1 cellular context compared by ENCODE assay signal in genomic region chr1:92029241-92029922, GRCh38.
TF ChIP-seq lines count a peak whose summit lies in the region.

No MANE protein-coding gene starts in this region.

TF ChIP-seq in HepG2, 621 proteins besides CTCF, POLR2A, EP300 and RAD21:
- TF ChIP-seq SOX5 (CRISPR knock-in tag; IDR thresholded peaks at IDR 0.05; ENCODE audit: borderline replicate concordance) = no peak
- no peak for TF ChIP-seq IKZF4 (CRISPR knock-in tag; IDR thresholded peaks at IDR 0.05; ENCODE audit: borderline replicate concordance, low read depth, not compliant biosample characterization)
- no peak for TF ChIP-seq THAP11 (CRISPR knock-in tag; IDR thresholded peaks at IDR 0.05)
- TF ChIP-seq FOXM1 (CRISPR knock-in tag; IDR thresholded peaks at IDR 0.05) = no peak
- TF ChIP-seq ZBTB2 (CRISPR knock-in tag; IDR thresholded peaks at IDR 0.05; ENCODE audit: low read depth) = no peak
- no peak for TF ChIP-seq ZNF136 (CRISPR knock-in tag; IDR thresholded peaks at IDR 0.05; ENCODE audit: low read depth)
- TF ChIP-seq AFF4 (CRISPR knock-in tag; IDR thresholded peaks at IDR 0.05) = no peak
- TF ChIP-seq ZBTB44 (CRISPR knock-in tag; IDR thresholded peaks at IDR 0.05) = no peak
- TF ChIP-seq ZFP41 (CRISPR knock-in tag; IDR thresholded peaks at IDR 0.05; ENCODE audit: borderline replicate concordance) = no peak
- TF ChIP-seq, protein P1, sequence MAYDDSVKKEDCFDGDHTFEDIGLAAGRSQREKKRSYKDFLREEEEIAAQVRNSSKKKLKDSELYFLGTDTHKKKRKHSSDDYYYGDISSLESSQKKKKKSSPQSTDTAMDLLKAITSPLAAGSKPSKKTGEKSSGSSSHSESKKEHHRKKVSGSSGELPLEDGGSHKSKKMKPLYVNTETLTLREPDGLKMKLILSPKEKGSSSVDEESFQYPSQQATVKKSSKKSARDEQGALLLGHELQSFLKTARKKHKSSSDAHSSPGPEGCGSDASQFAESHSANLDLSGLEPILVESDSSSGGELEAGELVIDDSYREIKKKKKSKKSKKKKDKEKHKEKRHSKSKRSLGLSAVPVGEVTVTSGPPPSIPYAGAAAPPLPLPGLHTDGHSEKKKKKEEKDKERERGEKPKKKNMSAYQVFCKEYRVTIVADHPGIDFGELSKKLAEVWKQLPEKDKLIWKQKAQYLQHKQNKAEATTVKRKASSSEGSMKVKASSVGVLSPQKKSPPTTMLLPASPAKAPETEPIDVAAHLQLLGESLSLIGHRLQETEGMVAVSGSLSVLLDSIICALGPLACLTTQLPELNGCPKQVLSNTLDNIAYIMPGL (CRISPR knock-in tag; IDR thresholded peaks at IDR 0.05; ENCODE audit: borderline replicate concordance in 1 of 2, low read depth in 1 of 2) = no peak
- no peak for TF ChIP-seq TEAD2 (CRISPR knock-in tag; IDR thresholded peaks at IDR 0.05)
- TF ChIP-seq PREB (CRISPR knock-in tag; IDR thresholded peaks at IDR 0.05) = no peak
- TF ChIP-seq ZNF251 (CRISPR knock-in tag; IDR thresholded peaks at IDR 0.05) = no peak
- no peak for TF ChIP-seq POGZ (CRISPR knock-in tag; IDR thresholded peaks at IDR 0.05)
- TF ChIP-seq ZNF460 (CRISPR knock-in tag; IDR thresholded peaks at IDR 0.05; ENCODE audit: borderline replicate concordance) = no peak
- no peak for TF ChIP-seq ZBTB42 (CRISPR knock-in tag; IDR thresholded peaks at IDR 0.05)
- TF ChIP-seq CC2D1A (CRISPR knock-in tag; IDR thresholded peaks at IDR 0.05) = no peak
TF ChIP-seq in HepG2: peak in this region for 0.
